In the genomic region with DNA sequence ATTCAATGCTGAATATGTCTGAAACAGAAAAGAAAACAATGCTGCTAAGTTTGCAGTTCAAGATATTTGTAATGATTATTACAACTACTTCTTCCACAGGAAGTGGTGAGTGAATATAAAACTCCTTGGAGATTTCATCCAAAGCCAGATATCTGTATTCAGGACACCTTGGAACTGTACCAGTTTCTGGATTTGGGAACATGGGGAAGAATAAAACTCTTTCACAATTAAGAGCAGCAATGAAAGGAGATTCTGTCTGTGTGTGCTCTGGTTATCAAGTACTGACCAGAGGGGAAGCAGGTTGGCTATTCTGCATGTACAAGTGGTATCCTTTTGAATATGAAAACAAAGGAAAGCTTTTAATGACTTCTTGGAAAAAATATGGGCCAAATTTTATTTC, we compare ENCODE assay signal across 21 cellular contexts. TPM values are rescaled to one million over a fixed set of nuclear protein-coding genes. Genes with fewer than 3 reads are reported as not detected.
DNase-seq lines count a peak whose midpoint lies in the region; ATAC-seq and TF ChIP-seq lines count a peak whose summit lies in the region.
"Had no signal": no experiment of that assay in that cellular context is flagged by ENCODE, and none has a peak within 500 bp of the region (broad histone marks: within the 10 kb centered on the region; RNA-seq: fewer than 3 reads in every experiment).

No MANE protein-coding gene starts in this region.

- H3K4me3 ChIP-seq in right atrium auricular region: no peak overlapping the region
- H3K4me3 ChIP-seq in fibroblast of mammary gland (ENCODE audit: control insufficient read depth, low read depth, low read length): no peak overlapping the region
- H3K4me3 ChIP-seq in MG63: no peak overlapping the region
- H3K4me3 ChIP-seq: stomach, tibial artery had no signal

- TF ChIP-seq CTCF in right atrium auricular region (IDR thresholded peaks at IDR 0.05): no peak
- no peak for TF ChIP-seq CTCF in fibroblast of mammary gland (conservative IDR thresholded peaks at IDR 0.05; ENCODE audit: control insufficient read depth, insufficient read depth, low read depth, low read length)

- H3K9me3 ChIP-seq in right atrium auricular region (no peaks in the 10 kb centered on the region), MG63 (no peaks in the 10 kb centered on the region)
- H3K9me3 ChIP-seq: stomach, tibial artery had no signal

- H3K27ac ChIP-seq in right atrium auricular region: no peak overlapping the region
- H3K27ac ChIP-seq: stomach, tibial artery, WERI-Rb-1 had no signal

- peaks cover 0 to 34% of the 10 kb centered on the region in 2 donors for H3K4me1 ChIP-seq in right atrium auricular region
- H3K4me1 ChIP-seq: stomach, tibial artery had no signal

- H3K27me3 ChIP-seq in right atrium auricular region (no peaks in the 10 kb centered on the region), MG63 (no peaks in the 10 kb centered on the region)

- intact Hi-C loops in Right ventricle myocardium superior (cut with DNase I): no loop called here

- DNase-seq in Right ventricle myocardium superior (no peak), right atrium auricular region (ENCODE audit: low spot score) (no peak), fibroblast of mammary gland (ENCODE audit: low read depth) (peak; percentile 60), inferior parietal cortex (ENCODE audit: extremely low spot score) (peak; percentile 51), GOT3 (lab: John Stamatoyannopoulos, UW) (no peak), MG63 (no peak)
- DNase-seq in stimulated activated CD4-positive, alpha-beta T cell treated with anti-CD3 and anti-CD28 coated beads, Interleukin-2, amount 100 ng/mL, for 24 hours: no peak
- DNase-seq: activated CD4-positive, alpha-beta T cell treated with anti-CD3 and anti-CD28 coated beads for 48 hours; activated T-cell treated with anti-CD3 and anti-CD28 coated beads, Interleukin-2, amount 50 U/mL, for 1 hour; DMS153; naive thymus-derived CD4-positive, alpha-beta T cell; NCI-H1092 treated with DMSO at 0.1 percent for 48 hours; NCI-H2029; NCI-H345; small intestine; stomach; tibial artery; WERI-Rb-1 had no signal

- ATAC-seq in Right ventricle myocardium superior (ENCODE audit: poor library complexity) (peak; percentile 76), HG03439 (IDR thresholded peaks at IDR 0.05; ENCODE audit: unreplicated experiment) (no peak)
- ATAC-seq: naive thymus-derived CD4-positive, alpha-beta T cell had no signal

- H3K36me3 ChIP-seq in right atrium auricular region (no peaks in the 10 kb centered on the region), MG63 (peaks cover 2% of the 10 kb centered on the region)
- H3K36me3 ChIP-seq: stomach, tibial artery had no signal

RNA-seq across cellular contexts. Expression of a gene that starts 21.1 kb away (rescaled TPM):
- total RNA-seq in Right ventricle myocardium superior (1.1 TPM), right atrium auricular region (1 to 10 TPM in 1 of 2 donors, under 1 TPM in 1; 0.86 to 1.6 TPM)
- total RNA-seq in MG63 (2014; rRNA removed; shearing (Covaris generic); ENCODE audit: low replicate concordance): 41.8 and 56.3 TPM in 2 replicates
- total RNA-seq: activated CD8-positive, alpha-beta memory T cell treated with anti-CD3 and anti-CD28 coated beads for 36 hours; B cell; naive thymus-derived CD4-positive, alpha-beta T cell had no signal

Comparison
In these comparisons a context has a peak if more than half of its experiments do, and no peak if none do; other contexts are left out.
1. DNase-seq: peak in fibroblast of mammary gland (single experiment) and inferior parietal cortex (single experiment); none in Right ventricle myocardium superior (single experiment), right atrium auricular region (single experiment), GOT3 (single experiment), MG63 (single experiment) and stimulated activated CD4-positive, alpha-beta T cell treated with anti-CD3 and anti-CD28 coated beads, Interleukin-2, amount 100 ng/mL, for 24 hours (0 of 2).
2. RNA of a gene that starts 21.1 kb away (total RNA-seq): 41.8 to 56.3 TPM in MG63; 0.86 to 1.6 TPM in right atrium auricular region and 1.1 TPM in Right ventricle myocardium superior (single experiment); every median in the first group is over 10 times any median in the second.